8 cellular contexts compared by ENCODE assay signal in genomic region chr12:49110191-49111155, GRCh38. TPM values are rescaled to one million over a fixed set of nuclear protein-coding genes. Genes with fewer than 3 reads are reported as not detected.
DNase-seq lines count a peak whose midpoint lies in the region; ATAC-seq and FAIRE-seq lines count a peak whose summit lies in the region.

A gene with protein sequence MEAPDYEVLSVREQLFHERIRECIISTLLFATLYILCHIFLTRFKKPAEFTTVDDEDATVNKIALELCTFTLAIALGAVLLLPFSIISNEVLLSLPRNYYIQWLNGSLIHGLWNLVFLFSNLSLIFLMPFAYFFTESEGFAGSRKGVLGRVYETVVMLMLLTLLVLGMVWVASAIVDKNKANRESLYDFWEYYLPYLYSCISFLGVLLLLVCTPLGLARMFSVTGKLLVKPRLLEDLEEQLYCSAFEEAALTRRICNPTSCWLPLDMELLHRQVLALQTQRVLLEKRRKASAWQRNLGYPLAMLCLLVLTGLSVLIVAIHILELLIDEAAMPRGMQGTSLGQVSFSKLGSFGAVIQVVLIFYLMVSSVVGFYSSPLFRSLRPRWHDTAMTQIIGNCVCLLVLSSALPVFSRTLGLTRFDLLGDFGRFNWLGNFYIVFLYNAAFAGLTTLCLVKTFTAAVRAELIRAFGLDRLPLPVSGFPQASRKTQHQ (minus strand): TSS chr12:49110847. CDS start chr12:49110555, 292 bp downstream.

- peaks cover 28 to 33% of the 10 kb centered on the region in 2 donors for H3K4me1 Mint-ChIP-seq in effector memory CD8-positive, alpha-beta T cell (ENCODE audit: low read depth in 2 of 2)
- peaks cover 31% of the 10 kb centered on the region for H3K4me1 Mint-ChIP-seq in memory B cell

- peak within 1 kb of the TSS; percentile 99 for H3K27ac Mint-ChIP-seq in effector memory CD8-positive, alpha-beta T cell
- peak within 1 kb of the TSS; percentile 93 for H3K27ac Mint-ChIP-seq in memory B cell

- DNase-seq in Caki2 (ENCODE audit: low read depth) (peak; percentile 98), HTR-8/SVneo (ENCODE audit: insufficient read length, low spot score) (peak; percentile 98), NOMO-1 treated with dmso at 0.1 percent for 144 hours (lab: John Stamatoyannopoulos, UW; ENCODE audit: unreplicated experiment) (peak; percentile 98), memory B cell (ENCODE audit: low spot score in 2 of 2) (peak; percentile 90 to 96)
- peak; percentile 81 to 89 (median 88) for DNase-seq in activated CD8-positive, alpha-beta memory T cell treated with anti-CD3 and anti-CD28 coated beads for 48 hours (ENCODE audit: low read depth in 2 of 3, low spot score in 2 of 3)
- peak; percentile 96 to 98 (median 97) for DNase-seq in effector memory CD8-positive, alpha-beta T cell
- DNase-seq in stimulated activated CD8-positive, alpha-beta memory T cell treated with anti-CD3 and anti-CD28 coated beads, Interleukin-12 subunit alpha, Interleukin-12 subunit beta, amount 100 ng/mL, for 24 hours (ENCODE audit: extremely low read depth): peak; percentile 84

- ATAC-seq in GM21367 (IDR thresholded peaks at IDR 0.05; ENCODE audit: unreplicated experiment) (peak; percentile 97), memory B cell (ENCODE audit: low read depth) (peak; percentile 90)
- ATAC-seq in effector memory CD8-positive, alpha-beta T cell (replicated peaks): peak; percentile 91

- peaks cover 10% of the 10 kb centered on the region for H3K36me3 Mint-ChIP-seq in effector memory CD8-positive, alpha-beta T cell (ENCODE audit: insufficient read depth)
- H3K36me3 Mint-ChIP-seq in memory B cell: no peaks in the 10 kb centered on the region

- H3K27me3 Mint-ChIP-seq in effector memory CD8-positive, alpha-beta T cell: no peaks in the 10 kb centered on the region
- no peaks in the 10 kb centered on the region for H3K27me3 Mint-ChIP-seq in memory B cell

- no peaks in the 10 kb centered on the region for H3K9me3 Mint-ChIP-seq in effector memory CD8-positive, alpha-beta T cell
- no peaks in the 10 kb centered on the region for H3K9me3 Mint-ChIP-seq in memory B cell

- FAIRE-seq in HTR-8/SVneo (lab: Jason Lieb, UNC): peak; percentile 86

- in situ Hi-C loops in Caki2 (cut with HindIII; ENCODE audit: low pct_unique_long_range_greater_than_20kb, low sequenced_read_pairs): no loop called here

- peak within 1 kb of the TSS; percentile 99 to 100 for H3K4me3 Mint-ChIP-seq in effector memory CD8-positive, alpha-beta T cell
- peak within 1 kb of the TSS; percentile 94 for H3K4me3 Mint-ChIP-seq in memory B cell

RNA-seq across cellular contexts. Expression of the gene that starts here (rescaled TPM):
- 9.3 and 66.5 TPM in 2 replicates for total RNA-seq in Caki2 (2014; rRNA removed; shearing (Covaris generic); ENCODE audit: low replicate concordance)

Comparison
In these comparisons a context has a peak if more than half of its experiments do, and no peak if none do; other contexts are left out.
1. Peak in every context shown above with its lines: DNase-seq and ATAC-seq.